In the genomic region with DNA sequence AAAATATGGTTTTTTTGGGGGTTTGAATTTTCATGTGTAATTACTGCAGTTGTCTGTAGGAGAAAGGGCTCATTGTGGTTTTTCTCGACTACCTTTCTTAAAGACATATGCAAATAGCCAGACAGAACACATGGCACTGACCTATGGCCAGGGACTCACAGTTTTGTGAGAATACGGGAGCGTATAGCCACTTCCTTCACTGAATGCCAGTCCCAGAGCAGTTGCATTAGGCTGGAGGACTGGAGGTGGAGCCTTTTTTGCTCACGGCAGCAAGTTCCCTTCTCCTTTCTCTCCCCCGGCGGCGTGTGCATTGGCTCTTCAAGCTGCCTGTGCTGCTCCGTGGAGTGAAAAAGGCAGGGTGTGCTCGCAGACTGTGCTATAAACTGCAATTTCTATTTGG, we compare ENCODE assay signal across 1 cellular context.
TF ChIP-seq lines count a peak whose summit lies in the region.

No MANE protein-coding gene starts in this region.

TF ChIP-seq in SK-N-SH treated with all-trans-retinoic acid at 6 μM for 48 hours, 23 proteins besides CTCF, POLR2A, EP300 and RAD21 (continued from another document):
- TF ChIP-seq TSHZ2 (CRISPR knock-in tag; IDR thresholded peaks at IDR 0.05): no peak
- TF ChIP-seq TOX (CRISPR knock-in tag; IDR thresholded peaks at IDR 0.05; ENCODE audit: borderline replicate concordance): no peak
- no peak for TF ChIP-seq TCF4 (CRISPR knock-in tag; IDR thresholded peaks at IDR 0.05; ENCODE audit: borderline replicate concordance)
- no peak for TF ChIP-seq CSDC2 (CRISPR knock-in tag; IDR thresholded peaks at IDR 0.05)
- TF ChIP-seq ZFP30 (CRISPR knock-in tag; IDR thresholded peaks at IDR 0.05): no peak
- no peak for TF ChIP-seq RARB (CRISPR knock-in tag; IDR thresholded peaks at IDR 0.05)
- no peak for TF ChIP-seq ZNF8 (CRISPR knock-in tag; IDR thresholded peaks at IDR 0.05)
- TF ChIP-seq ISL1 (CRISPR knock-in tag; IDR thresholded peaks at IDR 0.05): no peak
- TF ChIP-seq CSRNP3 (CRISPR knock-in tag; IDR thresholded peaks at IDR 0.05): no peak
- no peak for TF ChIP-seq ZFP3 (CRISPR knock-in tag; IDR thresholded peaks at IDR 0.05)
- no peak for TF ChIP-seq ZNF565 (CRISPR knock-in tag; conservative IDR thresholded peaks at IDR 0.05; ENCODE audit: low read depth)
- no peak for TF ChIP-seq PPARA (CRISPR knock-in tag; IDR thresholded peaks at IDR 0.05; ENCODE audit: borderline replicate concordance)
- TF ChIP-seq, protein P1, sequence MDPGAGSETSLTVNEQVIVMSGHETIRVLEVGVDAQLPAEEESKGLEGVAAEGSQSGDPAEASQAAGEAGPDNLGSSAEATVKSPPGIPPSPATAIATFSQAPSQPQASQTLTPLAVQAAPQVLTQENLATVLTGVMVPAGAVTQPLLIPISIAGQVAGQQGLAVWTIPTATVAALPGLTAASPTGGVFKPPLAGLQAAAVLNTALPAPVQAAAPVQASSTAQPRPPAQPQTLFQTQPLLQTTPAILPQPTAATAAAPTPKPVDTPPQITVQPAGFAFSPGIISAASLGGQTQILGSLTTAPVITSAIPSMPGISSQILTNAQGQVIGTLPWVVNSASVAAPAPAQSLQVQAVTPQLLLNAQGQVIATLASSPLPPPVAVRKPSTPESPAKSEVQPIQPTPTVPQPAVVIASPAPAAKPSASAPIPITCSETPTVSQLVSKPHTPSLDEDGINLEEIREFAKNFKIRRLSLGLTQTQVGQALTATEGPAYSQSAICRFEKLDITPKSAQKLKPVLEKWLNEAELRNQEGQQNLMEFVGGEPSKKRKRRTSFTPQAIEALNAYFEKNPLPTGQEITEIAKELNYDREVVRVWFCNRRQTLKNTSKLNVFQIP (CRISPR knock-in tag; IDR thresholded peaks at IDR 0.05; ENCODE audit: borderline replicate concordance, low read depth): no peak
- TF ChIP-seq SNAI2 (CRISPR knock-in tag; IDR thresholded peaks at IDR 0.05): no peak
